ENCODE assay signal across 16 cellular contexts in the genomic region with DNA sequence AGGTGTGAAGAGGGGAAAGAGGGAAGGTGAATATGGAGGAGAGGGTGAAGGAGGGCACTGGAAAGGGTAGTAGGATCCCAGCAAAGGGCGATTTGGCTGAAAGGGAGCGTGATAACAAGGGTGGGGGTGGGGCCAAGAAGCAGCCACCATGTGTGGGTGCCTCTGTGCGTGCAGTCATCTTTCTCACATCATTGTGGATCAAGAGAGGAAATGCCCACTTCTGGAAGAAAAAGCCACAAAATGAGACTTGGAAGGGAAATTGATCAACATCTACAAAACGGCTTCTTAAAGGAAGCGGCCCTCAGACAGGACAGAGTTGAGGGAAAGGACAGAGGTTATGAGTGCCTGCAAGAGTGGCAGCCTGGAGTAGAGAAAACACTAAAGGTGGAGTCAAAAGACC. TPM values are rescaled to one million over a fixed set of nuclear protein-coding genes. Genes with fewer than 3 reads are reported as not detected.
DNase-seq lines count a peak whose midpoint lies in the region; ATAC-seq and TF ChIP-seq lines count a peak whose summit lies in the region.
"Had no signal": no experiment of that assay in that cellular context is flagged by ENCODE, and none has a peak within 500 bp of the region (broad histone marks: within the 10 kb centered on the region; RNA-seq: fewer than 3 reads in every experiment).

No MANE protein-coding gene starts in this region.

- peaks cover 62% of the 10 kb centered on the region for H3K4me1 Mint-ChIP-seq in activated CD4-positive, alpha-beta T cell treated with anti-CD3 and anti-CD28 coated beads, Interleukin-2, amount 10 ng/mL, durations not matched to agents 24 days and 14 days
- H3K4me1 Mint-ChIP-seq in T-helper 17 cell, result peaks cover 52% of the 10 kb centered on the region
- peaks cover 31 to 81% (median 80%) of the 10 kb centered on the region in 4 donors for H3K4me1 Mint-ChIP-seq in naive thymus-derived CD8-positive, alpha-beta T cell

- H3K27me3 ChIP-seq in HL-60 (ENCODE audit: insufficient read depth, poor library complexity, severe bottlenecking), result no peaks in the 10 kb centered on the region

- no peak for DNase-seq in activated CD4-positive, alpha-beta T cell treated with anti-CD3 and anti-CD28 coated beads, Interleukin-2, amount 10 ng/mL, durations not matched to agents 24 days and 14 days
- no peak for DNase-seq in activated CD4-positive, alpha-beta T cell treated with anti-CD3 and anti-CD28 coated beads, Interleukin-2, amount 50 U/mL, for 4 hours
- DNase-seq in HL-60 (ENCODE audit: low read depth in 1 of 2, low spot score in 1 of 2) (peak in 1 of 2 experiments; percentile 87), T-helper 17 cell (no peak), HEK293T (ENCODE audit: extremely low spot score) (no peak), NCI-H82 (lab: John Stamatoyannopoulos, UW) (no peak), foreskin fibroblast (no peak)
- DNase-seq in naive thymus-derived CD8-positive, alpha-beta T cell, result no peak
- DNase-seq: anterior cingulate cortex, HFFc6, left ventricle myocardium inferior, NCI-H2171, PC-9 had no signal

- no peaks in the 10 kb centered on the region for H3K9me3 Mint-ChIP-seq in activated CD4-positive, alpha-beta T cell treated with anti-CD3 and anti-CD28 coated beads, Interleukin-2, amount 10 ng/mL, durations not matched to agents 24 days and 14 days
- H3K9me3 Mint-ChIP-seq in naive thymus-derived CD8-positive, alpha-beta T cell, result no peaks in the 10 kb centered on the region
- H3K9me3 Mint-ChIP-seq: HFFc6 had no signal

- POLR2A ChIA-PET in naive thymus-derived CD8-positive, alpha-beta T cell (lab: Charles Lee), result interaction anchor here (1.1 to 3.3 kb wide), 5 partner anchors 10 to 92 kb away, joined by 3 to 37 read pairs (median 16); a partner anchor contains a TSS
- POLR2A ChIA-PET in HEK293T (lab: Yijun Ruan, JAX), result interaction anchor here (1.9 kb wide), 1 partner anchor 12 kb away, joined by 8 read pairs; no protein-coding TSS in a partner anchor

- no peaks in the 10 kb centered on the region for H3K36me3 Mint-ChIP-seq in activated CD4-positive, alpha-beta T cell treated with anti-CD3 and anti-CD28 coated beads, Interleukin-2, amount 10 ng/mL, durations not matched to agents 24 days and 14 days (ENCODE audit: low read depth)
- no peaks in the 10 kb centered on the region for H3K36me3 Mint-ChIP-seq in T-helper 17 cell (ENCODE audit: low read depth)
- H3K36me3 Mint-ChIP-seq in naive thymus-derived CD8-positive, alpha-beta T cell, result no peaks in the 10 kb centered on the region

- H3K27me3 Mint-ChIP-seq in activated CD4-positive, alpha-beta T cell treated with anti-CD3 and anti-CD28 coated beads, Interleukin-2, amount 10 ng/mL, durations not matched to agents 24 days and 14 days, result no peaks in the 10 kb centered on the region
- no peaks in the 10 kb centered on the region for H3K27me3 Mint-ChIP-seq in T-helper 17 cell
- H3K27me3 Mint-ChIP-seq in naive thymus-derived CD8-positive, alpha-beta T cell, result no peaks in the 10 kb centered on the region

- H3K4me3 Mint-ChIP-seq in activated CD4-positive, alpha-beta T cell treated with anti-CD3 and anti-CD28 coated beads, Interleukin-2, amount 10 ng/mL, durations not matched to agents 24 days and 14 days, result peak overlapping the region; percentile 66
- peak overlapping the region; percentile 67 for H3K4me3 Mint-ChIP-seq in T-helper 17 cell
- peak overlapping the region in 2 of 10 donors; percentile 15 to 23 for H3K4me3 Mint-ChIP-seq in naive thymus-derived CD8-positive, alpha-beta T cell
- H3K4me3 Mint-ChIP-seq: HFFc6 had no signal

- H3K4me3 ChIP-seq in HL-60 (replicated peaks; ENCODE audit: insufficient read depth, low read length) (no peak overlapping the region), foreskin fibroblast (ENCODE audit: low read depth in 1 of 2, low read length in 2 of 2) (no peak overlapping the region)
- H3K4me3 ChIP-seq: left ventricle myocardium inferior, PC-9 had no signal

- ATAC-seq in T-helper 17 cell, result no peak
- ATAC-seq in naive thymus-derived CD8-positive, alpha-beta T cell, result no peak

- peak overlapping the region; percentile 83 for H3K27ac Mint-ChIP-seq in activated CD4-positive, alpha-beta T cell treated with anti-CD3 and anti-CD28 coated beads, Interleukin-2, amount 10 ng/mL, durations not matched to agents 24 days and 14 days
- H3K27ac Mint-ChIP-seq in T-helper 17 cell, result peak overlapping the region; percentile 97
- H3K27ac Mint-ChIP-seq in naive thymus-derived CD8-positive, alpha-beta T cell, result peak overlapping the region in 7 of 10 donors; percentile 37 to 84 (median 81)
- H3K27ac Mint-ChIP-seq: HFFc6 had no signal

- H3K9me3 ChIP-seq in T-helper 17 cell (ENCODE audit: control insufficient read depth, low read length, poor library complexity, severe bottlenecking), result no peaks in the 10 kb centered on the region
- H3K9me3 ChIP-seq: left ventricle myocardium inferior had no signal

- TF ChIP-seq CTCF in HL-60 (IDR thresholded peaks at IDR 0.05; ENCODE audit: insufficient read depth, low read length), result no peak
- no peak for TF ChIP-seq CTCF in foreskin fibroblast (IDR thresholded peaks at IDR 0.05; ENCODE audit: low read depth, low read length)

- H3K27ac ChIP-seq in HL-60 (replicated peaks), result peak overlapping the region; percentile 14
- H3K27ac ChIP-seq: left ventricle myocardium inferior, PC-9 had no signal

- CTCF ChIA-PET in HEK293T (lab: Yijun Ruan, JAX), result no interaction called here

- intact Hi-C loops in activated CD4-positive, alpha-beta T cell treated with anti-CD3 and anti-CD28 coated beads, Interleukin-2, amount 10 ng/mL, durations not matched to agents 24 days and 14 days (cut with micrococcal nuclease), result loop anchor here (2.0 to 5.0 kb wide), 3 partner anchors 44 to 440 kb away; no protein-coding TSS in a partner anchor

TF ChIP-seq in HEK293T, 16 proteins besides CTCF, POLR2A, EP300 and RAD21:
- no peak for TF ChIP-seq FOXK2 (IDR thresholded peaks at IDR 0.05)
- no peak for TF ChIP-seq ARNT (IDR thresholded peaks at IDR 0.05)
- no peak for TF ChIP-seq LEF1 (IDR thresholded peaks at IDR 0.05; ENCODE audit: borderline replicate concordance)
- no peak for TF ChIP-seq HDGF (IDR thresholded peaks at IDR 0.05; ENCODE audit: borderline replicate concordance)
- TF ChIP-seq TARDBP (IDR thresholded peaks at IDR 0.05), result no peak

RNA-seq across cellular contexts. Expression of a gene that starts 1.2 kb away (rescaled TPM):
- total RNA-seq in activated CD4-positive, alpha-beta T cell treated with anti-CD3 and anti-CD28 coated beads, Interleukin-2, amount 10 ng/mL, durations not matched to agents 24 days and 14 days, result 6.1 and 6.4 TPM in 2 replicates
- total RNA-seq in T-helper 17 cell, result 10 to 100 TPM; 11.1 to 15.0 TPM
- total RNA-seq in naive thymus-derived CD8-positive, alpha-beta T cell, result 1 to 10 TPM; 3.2 to 3.5 TPM
- under 1 TPM; 0.17 to 0.63 (median 0.29) TPM for polyA plus RNA-seq in naive thymus-derived CD8-positive, alpha-beta T cell
- total RNA-seq: dermis microvascular lymphatic vessel endothelial cell, HT-29, left ventricle myocardium inferior, PC-9 had no signal
- polyA plus RNA-seq: neural cell had no signal

RNA-seq across cellular contexts. Expression of a gene that starts 43.2 kb away (rescaled TPM):
- total RNA-seq in activated CD4-positive, alpha-beta T cell treated with anti-CD3 and anti-CD28 coated beads, Interleukin-2, amount 10 ng/mL, durations not matched to agents 24 days and 14 days, result 25.1 and 28.5 TPM in 2 replicates
- total RNA-seq in T-helper 17 cell, result 100 to 1,000 TPM; 186 to 204 TPM
- total RNA-seq in naive thymus-derived CD8-positive, alpha-beta T cell, result 100 to 1,000 TPM; 283 TPM
- 1 to 10 TPM; 3.1 to 8.7 (median 4.3) TPM for polyA plus RNA-seq in naive thymus-derived CD8-positive, alpha-beta T cell
